Comparison of ENCODE assay signal across 1 cellular context in genomic region chr14:94593749-94594431, GRCh38.
A peak's percentile ranks its signal among the peaks of the same experiment; 100 is the strongest.
TF ChIP-seq lines count a peak whose summit lies in the region.

No MANE protein-coding gene starts in this region.

TF ChIP-seq in HepG2, 621 proteins besides CTCF, POLR2A, EP300 and RAD21 (continued from another document and continues in another):
- TF ChIP-seq ZNF512B (CRISPR knock-in tag; IDR thresholded peaks at IDR 0.05; ENCODE audit: borderline replicate concordance) (0 out of 2 replicates have a peak, but pooled peaks have one; percentile 81), HHEX (CRISPR knock-in tag; IDR thresholded peaks at IDR 0.05) (peak; percentile 87), ZNF431 (CRISPR knock-in tag; IDR thresholded peaks at IDR 0.05; ENCODE audit: borderline replicate concordance, low read depth) (peak; percentile 91), DMTF1 (CRISPR knock-in tag; IDR thresholded peaks at IDR 0.05) (no peak), SNRNP70 (IDR thresholded peaks at IDR 0.05; ENCODE audit: low read depth, low read length) (no peak), MXD1 (CRISPR knock-in tag; IDR thresholded peaks at IDR 0.05) (no peak), ZNF335 (CRISPR knock-in tag; IDR thresholded peaks at IDR 0.05) (peak; percentile 92; the same call in 1 of the 2 replicates), DMAP1 (CRISPR knock-in tag; IDR thresholded peaks at IDR 0.05) (peak; percentile 72), ZKSCAN8 (CRISPR knock-in tag; IDR thresholded peaks at IDR 0.05; ENCODE audit: borderline replicate concordance) (0 out of 2 replicates have a peak, but pooled peaks have one; percentile 92), MIXL1 (CRISPR knock-in tag; IDR thresholded peaks at IDR 0.05) (peak; percentile 96), PAXIP1 (CRISPR knock-in tag; conservative IDR thresholded peaks at IDR 0.05) (peak; percentile 100), ZNF513 (CRISPR knock-in tag; conservative IDR thresholded peaks at IDR 0.05) (no peak), MLLT10 (CRISPR knock-in tag; IDR thresholded peaks at IDR 0.05) (no peak), CSRNP1 (CRISPR knock-in tag; IDR thresholded peaks at IDR 0.05) (peak; percentile 81; the same call in 1 of the 2 replicates), ZFP41 (CRISPR knock-in tag; IDR thresholded peaks at IDR 0.05; ENCODE audit: borderline replicate concordance) (no peak), CREM (IDR thresholded peaks at IDR 0.05) (peak; percentile 98), CREM (CRISPR knock-in tag; IDR thresholded peaks at IDR 0.05) (no peak), ZBTB40 (IDR thresholded peaks at IDR 0.05) (no peak), ZBTB40 (CRISPR knock-in tag; IDR thresholded peaks at IDR 0.05) (peak; percentile 95), ZBTB34 (CRISPR knock-in tag; IDR thresholded peaks at IDR 0.05) (peak; percentile 95), CREBL2 (CRISPR knock-in tag; IDR thresholded peaks at IDR 0.05; ENCODE audit: borderline replicate concordance) (no peak), MTA1 (CRISPR knock-in tag; IDR thresholded peaks at IDR 0.05; ENCODE audit: borderline replicate concordance) (peak; percentile 98), MATR3 (CRISPR knock-in tag; IDR thresholded peaks at IDR 0.05) (no peak), ZNF713 (CRISPR knock-in tag; IDR thresholded peaks at IDR 0.05) (no peak), ZNF792 (CRISPR knock-in tag; IDR thresholded peaks at IDR 0.05) (peak; percentile 68), ZNF3 (CRISPR knock-in tag; IDR thresholded peaks at IDR 0.05) (peak; percentile 65; the same call in 1 of the 2 replicates), HOMEZ (CRISPR knock-in tag; IDR thresholded peaks at IDR 0.05; ENCODE audit: low read depth) (peak; percentile 91), SOX13 (IDR thresholded peaks at IDR 0.05) (peak; percentile 98), SOX13 (CRISPR knock-in tag; conservative IDR thresholded peaks at IDR 0.05 in 1 of 2, IDR thresholded peaks at IDR 0.05 in 1 of 2) (peak in 1 of 2 experiments; percentile 98; a peak in 2 of 4 replicates)
